In the genomic region with DNA sequence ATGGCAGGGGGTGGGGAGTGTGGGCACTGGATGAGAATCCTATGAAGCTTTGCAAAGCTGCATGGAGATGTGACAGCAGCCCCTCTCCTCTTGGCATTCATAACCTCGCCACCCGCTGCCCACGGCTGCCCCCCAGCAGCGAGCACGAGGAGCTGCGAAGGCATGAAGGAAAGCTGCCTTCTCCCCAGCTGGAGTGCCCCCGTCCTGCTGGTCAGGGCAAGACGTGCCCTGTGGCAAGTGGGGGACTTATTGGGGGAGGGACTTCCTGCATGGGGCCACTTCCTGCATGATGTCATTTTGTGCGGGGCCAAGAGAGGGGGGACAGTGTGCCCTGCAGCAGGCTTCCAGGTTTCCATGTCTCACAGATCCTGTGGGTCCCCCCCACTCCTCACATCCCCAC, we compare ENCODE assay signal across 19 cellular contexts.
DNase-seq lines count a peak whose midpoint lies in the region; ATAC-seq and TF ChIP-seq lines count a peak whose summit lies in the region.
"Had no signal": no experiment of that assay in that cellular context is flagged by ENCODE, and none has a peak within 500 bp of the region (broad histone marks: within the 10 kb centered on the region; RNA-seq: fewer than 3 reads in every experiment).

No MANE protein-coding gene starts in this region.

- WGBS in mesenchymal stem cell, result 93% methylated on average over 6 of the region's 9 CpGs
- 72 to 91% (median 78%) methylated on average over 7 to 9 of the region's 9 CpGs for WGBS in stomach, 5 donors
- 62% methylated on average over 9 of the region's 9 CpGs for WGBS in suprapubic skin

- CTCF ChIA-PET in HEK293 (lab: Yijun Ruan, JAX), result interaction anchor here (1.0 to 2.4 kb wide), 2 partner anchors 55 to 75 kb away, joined by 3 to 6 read pairs; no protein-coding TSS in a partner anchor

- H4K8ac ChIP-seq in mesenchymal stem cell (ENCODE audit: low read length), result peak overlapping the region; percentile 4

- H2BK12ac ChIP-seq in mesenchymal stem cell (ENCODE audit: low read length in 2 of 2), result peak overlapping the region; percentile 33

- TF ChIP-seq POLR2A in stomach (IDR thresholded peaks at IDR 0.05) (no peak), suprapubic skin (IDR thresholded peaks at IDR 0.05) (no peak)

- ATAC-seq in HG03442 (IDR thresholded peaks at IDR 0.05; ENCODE audit: unreplicated experiment), result no peak
- no peak for ATAC-seq in HG02759 (IDR thresholded peaks at IDR 0.05; ENCODE audit: unreplicated experiment)
- ATAC-seq: GM12878; stimulated activated effector memory CD8-positive, alpha-beta T cell treated with anti-CD3 and anti-CD28 coated beads, Interleukin-12 subunit alpha, Interleukin-12 subunit beta, amount 100 ng/mL, for 72 hours; WTC11 had no signal

- H3K79me1 ChIP-seq in mesenchymal stem cell (replicated peaks; ENCODE audit: low read length, poor library complexity, severe bottlenecking), result no peaks in the 10 kb centered on the region

- no peak for TF ChIP-seq EP300 in stomach (IDR thresholded peaks at IDR 0.05)
- TF ChIP-seq EP300 in suprapubic skin (IDR thresholded peaks at IDR 0.05), result no peak

- peak overlapping the region; percentile 3 to 58 for H3K18ac ChIP-seq in mesenchymal stem cell (ENCODE audit: low read depth in 1 of 2, low read length in 2 of 2)

- H3K14ac ChIP-seq in mesenchymal stem cell (ENCODE audit: low read length in 2 of 2), result no peak overlapping the region

- H3K4ac ChIP-seq in mesenchymal stem cell (ENCODE audit: low read depth in 1 of 2, low read length in 2 of 2), result no peak overlapping the region

- H3K4me2 ChIP-seq in mesenchymal stem cell (ENCODE audit: low read length, poor library complexity, severe bottlenecking), result no peak overlapping the region

- peak overlapping the region; percentile 67 for H4K91ac ChIP-seq in mesenchymal stem cell (ENCODE audit: low read length)

- H3K9ac ChIP-seq in adipocyte (ENCODE audit: low read length) (peak overlapping the region; percentile 18), mesenchymal stem cell (ENCODE audit: low read length) (no peak overlapping the region)

- DNase-seq in adipocyte (ENCODE audit: low read depth), result no peak
- no peak for DNase-seq in mesenchymal stem cell
- peak; percentile 1 for DNase-seq in stomach
- no peak for DNase-seq in suprapubic skin (ENCODE audit: low spot score in 2 of 2)
- DNase-seq: activated CD4-positive, alpha-beta T cell treated with anti-CD3 and anti-CD28 coated beads, Interleukin-2, amount 50 U/mL, for 4 hours; brain microvascular endothelial cell; CD8-positive, alpha-beta memory T cell; MG63; NCI-H1436; NCI-H510A treated with DMSO at 0.1 percent for 48 hours; small intestine; stimulated activated CD4-positive, alpha-beta T cell treated with anti-CD3 and anti-CD28 coated beads, Interleukin-2, amount 100 ng/mL, for 24 hours had no signal

- no peak overlapping the region for H2AK5ac ChIP-seq in mesenchymal stem cell (ENCODE audit: low read length, severe bottlenecking)

- POLR2A ChIA-PET in HEK293 (lab: Yijun Ruan, JAX), result interaction anchor here (0.6 kb wide), 1 partner anchor 9 kb away, joined by 4 read pairs; no protein-coding TSS in a partner anchor

- H2BK5ac ChIP-seq in mesenchymal stem cell (ENCODE audit: low read depth, low read length, poor library complexity, severe bottlenecking), result no peak overlapping the region

- peak overlapping the region; percentile 1 for H2BK120ac ChIP-seq in mesenchymal stem cell (ENCODE audit: low read depth, low read length)

- no peak overlapping the region for H2AFZ ChIP-seq in mesenchymal stem cell (ENCODE audit: low read depth, low read length)

- no peak overlapping the region for H3K27ac ChIP-seq in HEK293 (ENCODE audit: extremely low read depth, low read depth, low read length)
- H3K27ac ChIP-seq in mesenchymal stem cell (ENCODE audit: low read length, poor library complexity, severe bottlenecking), result no peak overlapping the region
- H3K27ac ChIP-seq in stomach, result no peak overlapping the region
- H3K27ac ChIP-seq in suprapubic skin, result no peak overlapping the region
- H3K27ac ChIP-seq: brain microvascular endothelial cell, thoracic aorta had no signal

- no peak overlapping the region for H3K23ac ChIP-seq in mesenchymal stem cell (ENCODE audit: low read length in 2 of 2)

- H3K4me3 ChIP-seq in HEK293 (ENCODE audit: low read depth, low read length), result no peak overlapping the region
- peak overlapping the region; percentile 67 for H3K4me3 ChIP-seq in adipocyte (ENCODE audit: low read length)
- no peak overlapping the region for H3K4me3 ChIP-seq in mesenchymal stem cell (ENCODE audit: insufficient read depth in 1 of 2, low read depth in 1 of 2, low read length in 2 of 2)
- no peak overlapping the region for H3K4me3 ChIP-seq in stomach
- no peak overlapping the region for H3K4me3 ChIP-seq in suprapubic skin
- H3K4me3 ChIP-seq: GM12878, MG63, thoracic aorta had no signal

- H3K36me3 ChIP-seq in HEK293 (ENCODE audit: control insufficient read depth in 2 of 2, insufficient read depth in 1 of 2, low read length in 2 of 2) (no peaks in the 10 kb centered on the region), adipocyte (ENCODE audit: control insufficient read depth, insufficient read depth, low read length, severe bottlenecking) (no peaks in the 10 kb centered on the region), mesenchymal stem cell (ENCODE audit: control insufficient read depth in 1 of 2, insufficient read depth in 2 of 2, low read depth in 1 of 2, low read length in 2 of 2) (no peaks in the 10 kb centered on the region), stomach (no peaks in the 10 kb centered on the region), suprapubic skin (no peaks in the 10 kb centered on the region)
- H3K36me3 ChIP-seq: brain microvascular endothelial cell, MG63, thoracic aorta had no signal

- H3K4me1 ChIP-seq in HEK293 (ENCODE audit: control insufficient read depth, insufficient read depth, low read length), result peaks cover 23% of the 10 kb centered on the region
- H3K4me1 ChIP-seq in adipocyte (ENCODE audit: control insufficient read depth, insufficient read depth, low read length), result peaks cover 32% of the 10 kb centered on the region
- H3K4me1 ChIP-seq in mesenchymal stem cell (ENCODE audit: control insufficient read depth, insufficient read depth, low read depth, low read length), result peaks cover 3% of the 10 kb centered on the region
- H3K4me1 ChIP-seq in stomach, result peaks cover 0 to 34% (median 15%) of the 10 kb centered on the region in 4 donors
- peaks cover 25% of the 10 kb centered on the region for H3K4me1 ChIP-seq in suprapubic skin

- TF ChIP-seq CTCF in HEK293 (tag by site-specific recombination; IDR thresholded peaks at IDR 0.05), result peak; percentile 49; the same call in 1 of the 2 replicates
- no peak for TF ChIP-seq CTCF in stomach (IDR thresholded peaks at IDR 0.05)
- TF ChIP-seq CTCF in suprapubic skin (IDR thresholded peaks at IDR 0.05), result no peak

- H2BK15ac ChIP-seq in mesenchymal stem cell (ENCODE audit: low read depth, poor library complexity, severe bottlenecking), result peak overlapping the region; percentile 8

- intact Hi-C loops in stomach (cut with DNase I; ENCODE audit: low total_unique reads), result no loop called here

- H3K9me3 ChIP-seq in HEK293 (ENCODE audit: control insufficient read depth, insufficient read depth, low read depth, low read length), result 0 out of 2 replicates have a peak, but pooled peaks cover 2% of the 10 kb centered on the region
- no peaks in the 10 kb centered on the region for H3K9me3 ChIP-seq in adipocyte (ENCODE audit: control insufficient read depth, low read length)
- H3K9me3 ChIP-seq in mesenchymal stem cell (ENCODE audit: control insufficient read depth, low read length), result no peaks in the 10 kb centered on the region
- H3K9me3 ChIP-seq in stomach, result no peaks in the 10 kb centered on the region
- H3K9me3 ChIP-seq in suprapubic skin, result no peaks in the 10 kb centered on the region
- H3K9me3 ChIP-seq: MG63, thoracic aorta had no signal

- H3K27me3 ChIP-seq in adipocyte (replicated peaks; ENCODE audit: control insufficient read depth, insufficient read depth, low read length) (no peaks in the 10 kb centered on the region), mesenchymal stem cell (ENCODE audit: control insufficient read depth in 1 of 2, insufficient read depth in 1 of 2, low read length in 2 of 2) (no peaks in the 10 kb centered on the region), stomach (peaks cover 0 to 7% (median 0%) of the 10 kb centered on the region in 3 donors), suprapubic skin (no peaks in the 10 kb centered on the region)
- H3K27me3 ChIP-seq: brain microvascular endothelial cell, MG63 had no signal

TF ChIP-seq in HEK293, 187 proteins besides CTCF, POLR2A, EP300 and RAD21 (continues in another document):
- TF ChIP-seq, protein P1, sequence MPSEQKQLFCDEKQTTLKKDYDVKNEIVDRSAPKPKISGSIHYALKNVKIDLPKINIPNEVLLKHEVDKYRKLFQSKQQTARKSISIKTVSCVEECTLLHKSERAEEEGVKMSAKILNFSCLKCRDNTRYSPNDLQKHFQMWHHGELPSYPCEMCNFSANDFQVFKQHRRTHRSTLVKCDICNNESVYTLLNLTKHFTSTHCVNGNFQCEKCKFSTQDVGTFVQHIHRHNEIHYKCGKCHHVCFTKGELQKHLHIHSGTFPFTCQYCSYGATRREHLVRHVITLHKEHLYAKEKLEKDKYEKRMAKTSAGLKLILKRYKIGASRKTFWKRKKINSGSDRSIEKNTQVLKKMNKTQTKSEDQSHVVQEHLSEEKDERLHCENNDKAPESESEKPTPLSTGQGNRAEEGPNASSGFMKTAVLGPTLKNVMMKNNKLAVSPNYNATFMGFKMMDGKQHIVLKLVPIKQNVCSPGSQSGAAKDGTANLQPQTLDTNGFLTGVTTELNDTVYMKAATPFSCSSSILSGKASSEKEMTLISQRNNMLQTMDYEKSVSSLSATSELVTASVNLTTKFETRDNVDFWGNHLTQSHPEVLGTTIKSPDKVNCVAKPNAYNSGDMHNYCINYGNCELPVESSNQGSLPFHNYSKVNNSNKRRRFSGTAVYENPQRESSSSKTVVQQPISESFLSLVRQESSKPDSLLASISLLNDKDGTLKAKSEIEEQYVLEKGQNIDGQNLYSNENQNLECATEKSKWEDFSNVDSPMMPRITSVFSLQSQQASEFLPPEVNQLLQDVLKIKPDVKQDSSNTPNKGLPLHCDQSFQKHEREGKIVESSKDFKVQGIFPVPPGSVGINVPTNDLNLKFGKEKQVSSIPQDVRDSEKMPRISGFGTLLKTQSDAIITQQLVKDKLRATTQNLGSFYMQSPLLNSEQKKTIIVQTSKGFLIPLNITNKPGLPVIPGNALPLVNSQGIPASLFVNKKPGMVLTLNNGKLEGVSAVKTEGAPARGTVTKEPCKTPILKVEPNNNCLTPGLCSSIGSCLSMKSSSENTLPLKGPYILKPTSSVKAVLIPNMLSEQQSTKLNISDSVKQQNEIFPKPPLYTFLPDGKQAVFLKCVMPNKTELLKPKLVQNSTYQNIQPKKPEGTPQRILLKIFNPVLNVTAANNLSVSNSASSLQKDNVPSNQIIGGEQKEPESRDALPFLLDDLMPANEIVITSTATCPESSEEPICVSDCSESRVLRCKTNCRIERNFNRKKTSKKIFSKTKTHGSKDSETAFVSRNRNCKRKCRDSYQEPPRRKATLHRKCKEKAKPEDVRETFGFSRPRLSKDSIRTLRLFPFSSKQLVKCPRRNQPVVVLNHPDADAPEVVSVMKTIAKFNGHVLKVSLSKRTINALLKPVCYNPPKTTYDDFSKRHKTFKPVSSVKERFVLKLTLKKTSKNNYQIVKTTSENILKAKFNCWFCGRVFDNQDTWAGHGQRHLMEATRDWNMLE (tag by site-specific recombination; conservative IDR thresholded peaks at IDR 0.05; ENCODE audit: low read depth), result 0 out of 2 replicates have a peak, but pooled peaks have one; percentile 15
